ENCODE assay signal across 8 cellular contexts in the genomic region with DNA sequence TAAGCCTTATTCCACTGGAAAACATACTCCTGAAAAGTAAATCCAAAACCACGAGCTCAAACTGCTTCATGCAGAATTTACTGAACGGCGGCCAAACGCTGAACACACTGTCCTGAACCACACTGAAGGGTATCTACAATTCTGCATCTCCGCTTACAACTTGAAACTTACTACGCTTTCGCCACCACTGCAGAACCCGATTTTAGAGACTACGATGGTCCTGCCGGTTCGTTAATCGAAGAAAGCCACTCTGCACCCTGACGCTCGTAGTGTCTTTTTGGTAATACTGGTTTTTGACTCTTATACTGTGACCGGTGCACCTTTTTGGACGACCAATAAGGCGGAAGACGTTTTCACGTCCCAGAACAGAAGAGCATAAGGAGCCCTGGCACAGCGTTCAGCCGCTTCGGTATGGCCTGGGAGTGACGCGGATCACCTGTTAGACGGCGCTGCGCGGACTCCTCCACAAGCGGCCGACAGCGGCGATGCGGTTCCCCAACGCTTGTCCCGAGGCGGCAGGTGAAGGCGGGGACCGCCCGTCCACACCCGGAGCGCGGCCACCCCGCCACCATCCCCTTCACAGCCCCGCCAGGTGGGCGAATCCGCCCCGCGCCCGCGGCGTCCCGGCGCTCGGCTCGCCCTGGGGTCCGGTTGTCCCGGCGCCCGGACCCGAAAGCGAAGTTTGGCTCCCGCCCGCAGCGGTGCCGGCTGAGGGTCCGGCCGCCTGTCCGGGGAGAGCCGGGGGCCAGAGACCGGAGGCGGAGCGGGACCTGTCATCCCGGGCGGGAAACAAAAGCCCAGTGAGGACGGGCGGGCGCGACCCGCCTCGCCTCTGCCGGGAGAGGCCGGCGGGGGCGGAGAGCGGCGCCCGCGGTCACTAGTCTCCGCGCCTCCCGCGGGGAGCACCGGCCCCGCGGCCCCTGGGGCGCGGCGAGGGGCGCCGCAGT. TPM values are rescaled to one million over a fixed set of nuclear protein-coding genes. Genes with fewer than 3 reads are reported as not detected.
DNase-seq lines count a peak whose midpoint lies in the region; ATAC-seq and TF ChIP-seq lines count a peak whose summit lies in the region.

No MANE protein-coding gene starts in this region.

- H3K27ac ChIP-seq in dorsolateral prefrontal cortex (peak overlapping the region in 58 of 59 donors; percentile 52 to 97 (median 86)), lower lobe of right lung (peak overlapping the region; percentile 91)

- no peaks in the 10 kb centered on the region for H3K27me3 ChIP-seq in dorsolateral prefrontal cortex
- no peaks in the 10 kb centered on the region for H3K27me3 ChIP-seq in lower lobe of right lung (ENCODE audit: low read depth)

- no peaks in the 10 kb centered on the region for H3K9me3 ChIP-seq in lower lobe of right lung

- peaks cover 32% of the 10 kb centered on the region for H3K4me1 ChIP-seq in lower lobe of right lung

- ATAC-seq in GM18502 (IDR thresholded peaks at IDR 0.05; ENCODE audit: poor library complexity, unreplicated experiment) (peak; percentile 47), HG02642 (IDR thresholded peaks at IDR 0.05; ENCODE audit: poor library complexity, unreplicated experiment) (peak; percentile 46), lower lobe of right lung (peak; percentile 56 to 67)

- intact Hi-C loops in dorsolateral prefrontal cortex (cut with DNase I) (loop anchor here (1.0 to 5.0 kb wide), 4 partner anchors 39 to 106 kb away; no protein-coding TSS in a partner anchor), lower lobe of right lung (cut with DNase I) (no loop called here)

- peaks cover 10% of the 10 kb centered on the region for H3K36me3 ChIP-seq in lower lobe of right lung

- DNase-seq in NCI-H146 (lab: John Stamatoyannopoulos, UW) (peak; percentile 50), dorsolateral prefrontal cortex (peak in 4 of 10 donors; percentile 25 to 60 (median 50)), lower lobe of right lung (peak; percentile 83), hepatic stellate cell (ENCODE audit: low spot score) (no peak)
- peak; percentile 77 for DNase-seq in activated CD4-positive, alpha-beta T cell treated with anti-CD3 and anti-CD28 coated beads for 48 hours
- peak; percentile 16 to 31 (median 22) for DNase-seq in stimulated activated CD4-positive, alpha-beta T cell treated with anti-CD3 and anti-CD28 coated beads, TNF-alpha, amount 100 ng/mL, for 1 hour (ENCODE audit: low read depth in 3 of 3, low spot score in 1 of 3)

- TF ChIP-seq CTCF in dorsolateral prefrontal cortex (IDR thresholded peaks at IDR 0.05 in 54 of 56, conservative IDR thresholded peaks at IDR 0.05 in 2 of 56; ENCODE audit: low read depth in 1 of 56, partially characterized antibody in 56 of 56), result peak in 2 of 56 donors; percentile 5 to 18
- no peak for TF ChIP-seq CTCF in lower lobe of right lung (IDR thresholded peaks at IDR 0.05)

- H3K4me3 ChIP-seq in dorsolateral prefrontal cortex (peak overlapping the region; percentile 66 to 98 (median 84)), lower lobe of right lung (peak overlapping the region; percentile 79)

RNA-seq across cellular contexts. Expression of a gene that starts 0.8 kb away (rescaled TPM):
- total RNA-seq in dorsolateral prefrontal cortex, result 100 to 1,000 TPM in 9 of 120 experiments, 10 to 100 TPM in 111; 12.0 to 124 (median 62.9) TPM
- total RNA-seq in lower lobe of right lung, result 128 TPM

RNA-seq across cellular contexts. Expression of a gene that starts 48.9 kb away (rescaled TPM):
- total RNA-seq in dorsolateral prefrontal cortex, result 1 to 10 TPM in 101 of 120 experiments, under 1 TPM in 19; 0.41 to 7.1 (median 1.6) TPM
- total RNA-seq in lower lobe of right lung, result not detected
